In the genomic region with DNA sequence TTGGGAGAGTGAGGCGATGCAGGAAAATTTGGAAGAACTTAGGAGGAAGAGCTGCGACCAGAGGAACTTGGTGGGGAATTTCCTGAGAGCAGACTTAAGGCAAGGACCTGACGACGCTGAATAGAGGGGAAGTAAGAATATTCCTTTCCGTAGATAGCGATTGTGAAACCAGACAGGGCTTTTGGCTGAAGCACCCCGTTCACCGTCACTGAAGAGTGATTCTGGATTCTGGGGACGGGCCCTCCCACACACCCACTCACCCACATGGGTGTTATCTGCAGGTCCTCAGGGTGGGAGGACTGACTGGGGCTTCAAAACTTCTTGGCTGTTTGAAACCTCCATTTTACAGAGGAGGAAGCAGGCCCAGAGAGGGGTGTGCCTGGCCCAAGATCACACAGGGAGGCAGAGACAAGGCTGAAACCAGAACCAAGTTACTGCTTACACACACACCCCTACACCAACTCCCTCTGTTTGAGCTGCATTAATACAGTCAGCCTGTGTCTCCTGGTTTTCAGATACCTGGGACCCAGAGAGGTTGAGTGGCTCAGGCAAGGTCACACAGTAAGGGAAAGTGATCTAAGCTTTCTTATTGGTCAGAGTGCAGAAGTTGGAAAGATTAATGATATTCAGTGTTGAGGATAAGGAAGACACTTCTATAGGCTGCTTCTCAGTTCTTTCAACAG, we compare ENCODE assay signal across 12 cellular contexts. TPM values are rescaled to one million over a fixed set of nuclear protein-coding genes. Genes with fewer than 3 reads are reported as not detected.
DNase-seq lines count a peak whose midpoint lies in the region; ATAC-seq and TF ChIP-seq lines count a peak whose summit lies in the region.
"Had no signal": no experiment of that assay in that cellular context is flagged by ENCODE, and none has a peak within 500 bp of the region (broad histone marks: within the 10 kb centered on the region; RNA-seq: fewer than 3 reads in every experiment).

No MANE protein-coding gene starts in this region.

- POLR2A ChIA-PET in activated B cell treated with CpG ODN at 0.5 μM for 24 hours (lab: Charles Lee): interaction anchor here (0.5 to 1.5 kb wide), 6 partner anchors 8 to 41 kb away, joined by 3 to 12 read pairs (median 4); partner anchors contain the start of gene SLC29A3

- no peaks in the 10 kb centered on the region for H3K9me3 Mint-ChIP-seq in activated B cell treated with CpG ODN at 0.5 μM for 24 hours
- H3K9me3 Mint-ChIP-seq in stimulated activated naive CD8-positive, alpha-beta T cell treated with anti-CD3 and anti-CD28 coated beads, Interleukin-15, amount 100 ng/mL, for 72 hours: no peaks in the 10 kb centered on the region
- H3K9me3 Mint-ChIP-seq: activated naive CD8-positive, alpha-beta T cell treated with anti-CD3 and anti-CD28 coated beads for 36 hours had no signal

- in situ Hi-C loops in GM13976 (cut with MboI; ENCODE audit: low sequenced_read_pairs, unreplicated experiment): no loop called here

- H3K27ac Mint-ChIP-seq in activated B cell treated with CpG ODN at 0.5 μM for 24 hours: peak overlapping the region; percentile 72
- peak overlapping the region in 1 of 2 donors; percentile 79 for H3K27ac Mint-ChIP-seq in stimulated activated naive CD8-positive, alpha-beta T cell treated with anti-CD3 and anti-CD28 coated beads, Interleukin-15, amount 100 ng/mL, for 72 hours
- H3K27ac Mint-ChIP-seq: activated naive CD8-positive, alpha-beta T cell treated with anti-CD3 and anti-CD28 coated beads for 36 hours had no signal

- CTCF ChIA-PET in activated B cell treated with CpG ODN at 0.5 μM for 24 hours (lab: Charles Lee): interaction anchor here (1.3 kb wide), 1 partner anchor 9 kb away, joined by 3 read pairs; no protein-coding TSS in a partner anchor

- peaks cover 24% of the 10 kb centered on the region for H3K4me1 Mint-ChIP-seq in activated B cell treated with CpG ODN at 0.5 μM for 24 hours
- H3K4me1 Mint-ChIP-seq in stimulated activated naive CD8-positive, alpha-beta T cell treated with anti-CD3 and anti-CD28 coated beads, Interleukin-15, amount 100 ng/mL, for 72 hours: no peaks in the 10 kb centered on the region

- H3K4me1 ChIP-seq in muscle layer of colon (ENCODE audit: insufficient read depth, low read length): no peaks in the 10 kb centered on the region
- H3K4me1 ChIP-seq: BLaER1 had no signal

- H3K36me3 Mint-ChIP-seq in activated B cell treated with CpG ODN at 0.5 μM for 24 hours (ENCODE audit: low read depth): peaks cover 25% of the 10 kb centered on the region

- H3K4me3 ChIP-seq in muscle layer of colon (ENCODE audit: low read depth in 1 of 2, low read length in 2 of 2): no peak overlapping the region
- no peak overlapping the region for H3K4me3 ChIP-seq in H7 (ENCODE audit: insufficient read depth, low read depth, low read length)
- H3K4me3 ChIP-seq: BLaER1 had no signal

- H3K9me3 ChIP-seq in muscle layer of colon (ENCODE audit: low read length): no peaks in the 10 kb centered on the region
- H3K9me3 ChIP-seq: BLaER1 had no signal

- ATAC-seq in HG02852 (IDR thresholded peaks at IDR 0.05; ENCODE audit: unreplicated experiment): peak; percentile 76
- peak; percentile 80 for ATAC-seq in activated B cell treated with CpG ODN at 0.5 μM for 24 hours (ENCODE audit: low read depth)
- ATAC-seq in stimulated activated naive CD8-positive, alpha-beta T cell treated with anti-CD3 and anti-CD28 coated beads, Interleukin-15, amount 100 ng/mL, for 72 hours: no peak
- ATAC-seq: HCT116 had no signal

- H3K9ac ChIP-seq in muscle layer of colon (ENCODE audit: low read length): no peak overlapping the region
- H3K9ac ChIP-seq: BLaER1 had no signal

- intact Hi-C loops in activated B cell treated with CpG ODN at 0.5 μM for 24 hours (cut with micrococcal nuclease): loop anchor here (1.0 to 5.0 kb wide), 2 partner anchors 13 to 37 kb away; no protein-coding TSS in a partner anchor

- no peak overlapping the region for H3K4me3 Mint-ChIP-seq in activated B cell treated with CpG ODN at 0.5 μM for 24 hours
- H3K4me3 Mint-ChIP-seq in stimulated activated naive CD8-positive, alpha-beta T cell treated with anti-CD3 and anti-CD28 coated beads, Interleukin-15, amount 100 ng/mL, for 72 hours: no peak overlapping the region
- H3K4me3 Mint-ChIP-seq: activated naive CD8-positive, alpha-beta T cell treated with anti-CD3 and anti-CD28 coated beads for 36 hours had no signal

- H3K27me3 ChIP-seq in muscle layer of colon (ENCODE audit: control insufficient read depth in 1 of 2, insufficient read depth in 2 of 2, low read length in 2 of 2): no peaks in the 10 kb centered on the region
- no peaks in the 10 kb centered on the region for H3K27me3 ChIP-seq in H7 (ENCODE audit: control insufficient read depth, insufficient read depth, low read length)
- H3K27me3 ChIP-seq: BLaER1 had no signal

- H3K36me3 ChIP-seq in muscle layer of colon (ENCODE audit: insufficient read depth, low read length) (peaks cover 10% of the 10 kb centered on the region), H7 (replicated peaks; ENCODE audit: control insufficient read depth, insufficient read depth, low read length) (no peaks in the 10 kb centered on the region; the same call in none of the 2 replicates)

- H3K27me3 Mint-ChIP-seq in activated B cell treated with CpG ODN at 0.5 μM for 24 hours: no peaks in the 10 kb centered on the region
- no peaks in the 10 kb centered on the region for H3K27me3 Mint-ChIP-seq in stimulated activated naive CD8-positive, alpha-beta T cell treated with anti-CD3 and anti-CD28 coated beads, Interleukin-15, amount 100 ng/mL, for 72 hours
- H3K27me3 Mint-ChIP-seq: activated naive CD8-positive, alpha-beta T cell treated with anti-CD3 and anti-CD28 coated beads for 36 hours had no signal

- peak overlapping the region; percentile 34 for H3K27ac ChIP-seq in muscle layer of colon (ENCODE audit: low read depth, low read length)
- H3K27ac ChIP-seq: BLaER1 had no signal

- TF ChIP-seq CTCF in GM13976 (IDR thresholded peaks at IDR 0.05; ENCODE audit: borderline replicate concordance, control extremely low read depth, extremely low read depth, insufficient read depth, missing control alignments) (no peak), activated B cell treated with CpG ODN at 0.5 μM for 24 hours (IDR thresholded peaks at IDR 0.05) (no peak)

- DNase-seq in GM13976 (ENCODE audit: low spot score): peak; percentile 82
- DNase-seq in activated B cell treated with CpG ODN at 0.5 μM for 24 hours: no peak
- no peak for DNase-seq in H7
- no peak for DNase-seq in RPMI8226
- no peak for DNase-seq in H4 (ENCODE audit: low spot score)
- no peak for DNase-seq in stimulated activated naive CD8-positive, alpha-beta T cell treated with anti-CD3 and anti-CD28 coated beads, Interleukin-15, amount 100 ng/mL, for 72 hours
- DNase-seq: activated naive CD8-positive, alpha-beta T cell treated with anti-CD3 and anti-CD28 coated beads for 36 hours; islet precursor cell had no signal

RNA-seq across cellular contexts. Expression of gene CDH23, which starts 37.2 kb away (rescaled TPM):
- 0.17 and 0.29 TPM in 2 replicates for total RNA-seq in activated B cell treated with CpG ODN at 0.5 μM for 24 hours
- total RNA-seq in H7 (2014; rRNA removed; shearing (Covaris generic)): 4.5 and 4.7 TPM in 2 replicates
- total RNA-seq in H4 (2014; rRNA removed; shearing (Covaris generic)): 0.37 and 0.47 TPM in 2 replicates

RNA-seq across cellular contexts. Expression of gene SLC29A3, which starts 40.4 kb away (rescaled TPM):
- 3.1 and 4.3 TPM in 2 replicates for total RNA-seq in activated B cell treated with CpG ODN at 0.5 μM for 24 hours
- 5.2 and 6.9 TPM in 2 replicates for total RNA-seq in H7 (2014; rRNA removed; shearing (Covaris generic))
- total RNA-seq in H4 (2014; rRNA removed; shearing (Covaris generic)): 2.1 and 3.3 TPM in 2 replicates
